In the genomic region with DNA sequence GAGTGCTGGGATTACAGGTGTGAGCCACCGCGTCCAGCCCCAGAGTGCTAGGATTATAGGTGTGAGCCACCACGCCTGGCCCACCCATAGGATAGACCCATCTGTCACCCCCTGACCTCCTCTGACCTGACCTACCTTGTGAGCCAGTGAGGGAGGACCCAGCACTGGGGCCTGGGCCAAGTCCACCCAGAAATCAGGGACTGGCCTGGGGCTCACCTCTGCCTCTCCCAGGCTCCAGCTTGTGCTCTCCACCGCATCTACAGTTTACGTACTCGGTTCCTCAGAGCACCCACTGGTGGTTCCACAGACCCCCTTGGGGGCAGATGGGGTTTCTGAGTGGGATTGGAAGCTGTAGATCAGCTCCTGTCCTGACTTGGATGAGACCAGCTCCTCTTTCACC, we compare ENCODE assay signal across 21 cellular contexts. TPM values are rescaled to one million over a fixed set of nuclear protein-coding genes. Genes with fewer than 3 reads are reported as not detected.
DNase-seq lines count a peak whose midpoint lies in the region; ATAC-seq and TF ChIP-seq lines count a peak whose summit lies in the region.
"Had no signal": no experiment of that assay in that cellular context is flagged by ENCODE, and none has a peak within 500 bp of the region (broad histone marks: within the 10 kb centered on the region; RNA-seq: fewer than 3 reads in every experiment).

No MANE protein-coding gene starts in this region.

- H4K5ac ChIP-seq in mesendoderm (ENCODE audit: low read length): no peak overlapping the region

- H3K4me1 ChIP-seq in cardiac muscle cell (ENCODE audit: low read depth) (peaks cover 5% of the 10 kb centered on the region), mesendoderm (ENCODE audit: control insufficient read depth, low read depth, low read length) (peaks cover 8% of the 10 kb centered on the region)

- H3K9me3 ChIP-seq in cardiac muscle cell (ENCODE audit: low read depth) (no peaks in the 10 kb centered on the region), WERI-Rb-1 (ENCODE audit: severe bottlenecking) (no peaks in the 10 kb centered on the region)
- H3K9me3 ChIP-seq: BLaER1 had no signal

- H3K4me3 Mint-ChIP-seq in neural crest cell: peak overlapping the region; percentile 84
- H3K4me3 Mint-ChIP-seq: CD4-positive, alpha-beta memory T cell had no signal

- H3K36me3 Mint-ChIP-seq in neural crest cell (ENCODE audit: low read depth): peaks cover 23% of the 10 kb centered on the region
- H3K36me3 Mint-ChIP-seq: CD4-positive, alpha-beta memory T cell had no signal

- H3K4me3 ChIP-seq in cardiac muscle cell (no peak overlapping the region), WERI-Rb-1 (ENCODE audit: low read depth, low read length) (no peak overlapping the region), mesendoderm (ENCODE audit: low read length) (no peak overlapping the region)
- H3K4me3 ChIP-seq: BLaER1, GM23248 had no signal

- TF ChIP-seq CTCF in cardiac muscle cell (IDR thresholded peaks at IDR 0.05; ENCODE audit: low read depth, low read length): no peak
- TF ChIP-seq CTCF in WERI-Rb-1 (IDR thresholded peaks at IDR 0.05; ENCODE audit: low read depth, low read length): no peak
- no peak for TF ChIP-seq CTCF in neural crest cell (conservative IDR thresholded peaks at IDR 0.05)

- H3K27me3 ChIP-seq in cardiac muscle cell (no peaks in the 10 kb centered on the region), WERI-Rb-1 (ENCODE audit: insufficient read depth, low read depth, severe bottlenecking) (no peaks in the 10 kb centered on the region), mesendoderm (ENCODE audit: insufficient read depth, low read length, poor library complexity) (no peaks in the 10 kb centered on the region)
- H3K27me3 ChIP-seq: BLaER1 had no signal

- WGBS in mesendoderm (ENCODE audit: extremely low coverage, insufficient coverage, low lambda C conversion rate): no CpG with 5 or more reads among the region's 6 CpGs

- H3K79me1 ChIP-seq in mesendoderm (ENCODE audit: low read length): peaks cover 21% of the 10 kb centered on the region

- H3K4me2 ChIP-seq in mesendoderm (ENCODE audit: low read length): no peak overlapping the region
- H3K4me2 ChIP-seq: BLaER1 had no signal

- H3K4ac ChIP-seq in mesendoderm (ENCODE audit: low read depth, low read length): no peak overlapping the region

- H3K18ac ChIP-seq in mesendoderm (ENCODE audit: low read length): no peak overlapping the region

- peaks cover 31% of the 10 kb centered on the region for H3K4me1 Mint-ChIP-seq in neural crest cell

- no peak for DNase-seq in cardiac muscle cell (ENCODE audit: low read depth in 1 of 2, low spot score in 1 of 2)
- no peak for DNase-seq in Right ventricle myocardium superior
- DNase-seq in WERI-Rb-1: no peak
- no peak for DNase-seq in neural crest cell (ENCODE audit: low read depth, low spot score)
- DNase-seq in DMS 273 (lab: John Stamatoyannopoulos, UW; ENCODE audit: unreplicated experiment): no peak
- DNase-seq in mesendoderm: no peak
- DNase-seq in stimulated activated CD4-positive, alpha-beta T cell treated with anti-CD3 and anti-CD28 coated beads, Interleukin-4, amount 100 ng/mL, for 24 hours: no peak
- DNase-seq: Calu3; CD4-positive, alpha-beta memory T cell; GM23248; NCI-H1048; NCI-H146; NCI-H2029 treated with DMSO at 0.1 percent for 48 hours; NCI-H2171; NCI-H526; PC-3; RPMI8226 had no signal

- peaks cover 11% of the 10 kb centered on the region for H3K27me3 Mint-ChIP-seq in neural crest cell (ENCODE audit: low read depth)
- H3K27me3 Mint-ChIP-seq: CD4-positive, alpha-beta memory T cell had no signal

- H3K79me2 ChIP-seq in mesendoderm (ENCODE audit: control insufficient read depth, insufficient read depth, low read length): peaks cover 14% of the 10 kb centered on the region

- H2BK120ac ChIP-seq in mesendoderm (ENCODE audit: low read depth, low read length): no peak overlapping the region

- H2BK5ac ChIP-seq in mesendoderm (ENCODE audit: low read length): no peak overlapping the region

- ATAC-seq in Right ventricle myocardium superior (ENCODE audit: poor library complexity): no peak
- ATAC-seq in GM21576 (IDR thresholded peaks at IDR 0.05; ENCODE audit: unreplicated experiment): no peak
- ATAC-seq: PC-3 had no signal

- no peak overlapping the region for H4K8ac ChIP-seq in mesendoderm (ENCODE audit: low read depth, low read length)

- no peak overlapping the region for H2BK15ac ChIP-seq in mesendoderm (replicated peaks; ENCODE audit: low read depth)

- peak overlapping the region; percentile 22 for H3K27ac ChIP-seq in cardiac muscle cell
- H3K27ac ChIP-seq in WERI-Rb-1: peak overlapping the region; percentile 45
- no peak overlapping the region for H3K27ac ChIP-seq in mesendoderm (ENCODE audit: low read depth, low read length)
- H3K27ac ChIP-seq: BLaER1, GM23248 had no signal

- H3K36me3 ChIP-seq in cardiac muscle cell (peaks cover 9% of the 10 kb centered on the region), WERI-Rb-1 (peaks cover 73% of the 10 kb centered on the region), mesendoderm (ENCODE audit: control insufficient read depth, insufficient read depth, low read length) (peaks cover 24% of the 10 kb centered on the region)

- H3K27ac Mint-ChIP-seq in neural crest cell (ENCODE audit: unreplicated experiment): peak overlapping the region; percentile 68

- H3K56ac ChIP-seq in mesendoderm (ENCODE audit: low read length): no peak overlapping the region

- intact Hi-C loops in Right ventricle myocardium superior (cut with DNase I): no loop called here

- no peak overlapping the region for H3K9ac ChIP-seq in mesendoderm (ENCODE audit: low read length)
- H3K9ac ChIP-seq: BLaER1, GM23248 had no signal

- no peaks in the 10 kb centered on the region for H3K9me3 Mint-ChIP-seq in neural crest cell
- H3K9me3 Mint-ChIP-seq: CD4-positive, alpha-beta memory T cell had no signal

- H2AK5ac ChIP-seq in mesendoderm (ENCODE audit: low read length): no peak overlapping the region

- no peak overlapping the region for H3K23ac ChIP-seq in mesendoderm (ENCODE audit: low read length)

RNA-seq across cellular contexts. Expression of a gene that starts 6.4 kb away (rescaled TPM):
- total RNA-seq in cardiac muscle cell: 30.2 and 36.8 TPM in 2 replicates
- 32.6 and 50.2 TPM in 2 replicates for polyA plus RNA-seq in cardiac muscle cell
- 16.3 TPM for total RNA-seq in Right ventricle myocardium superior
- 38.7 and 39.5 TPM in 2 replicates for total RNA-seq in neural crest cell
- polyA plus RNA-seq in mesendoderm (2013, experiment 1 of 2): 28.3 TPM
- polyA plus RNA-seq in mesendoderm (2013, experiment 2 of 2): 29.0 TPM
- total RNA-seq: A172, GM23248 had no signal
- polyA plus RNA-seq: GM23248 had no signal

RNA-seq across cellular contexts. Expression of a gene that starts 17.7 kb away (rescaled TPM):
- total RNA-seq in cardiac muscle cell (138 and 194 TPM in 2 replicates), Right ventricle myocardium superior (51.3 TPM), neural crest cell (43.3 and 43.8 TPM in 2 replicates)
- 129 and 174 TPM in 2 replicates for polyA plus RNA-seq in cardiac muscle cell
- 10.0 TPM for polyA plus RNA-seq in mesendoderm (2013, experiment 1 of 2)
- polyA plus RNA-seq in mesendoderm (2013, experiment 2 of 2): 10.3 TPM

RNA-seq across cellular contexts. Expression of a gene that starts 20.3 kb away (rescaled TPM):
- 29.3 and 33.2 TPM in 2 replicates for total RNA-seq in cardiac muscle cell
- polyA plus RNA-seq in cardiac muscle cell: 33.8 and 37.3 TPM in 2 replicates
- 15.1 TPM for total RNA-seq in Right ventricle myocardium superior
- total RNA-seq in neural crest cell: 40.2 and 49.0 TPM in 2 replicates
- polyA plus RNA-seq in mesendoderm (2013, experiment 1 of 2): 45.3 TPM
- 44.6 TPM for polyA plus RNA-seq in mesendoderm (2013, experiment 2 of 2)

RNA-seq across cellular contexts. Expression of a gene that starts 28.9 kb away (rescaled TPM):
- total RNA-seq in cardiac muscle cell (4.9 and 9.4 TPM in 2 replicates), Right ventricle myocardium superior (1.0 TPM), neural crest cell (3.7 and 4.3 TPM in 2 replicates)
- 1.9 and 4.8 TPM in 2 replicates for polyA plus RNA-seq in cardiac muscle cell
- polyA plus RNA-seq in mesendoderm (2013, experiment 1 of 2): 2.2 TPM
- 1.8 TPM for polyA plus RNA-seq in mesendoderm (2013, experiment 2 of 2)

RNA-seq across cellular contexts. Expression of a gene that starts 48.3 kb away (rescaled TPM):
- total RNA-seq in cardiac muscle cell (7.9 and 11.4 TPM in 2 replicates), Right ventricle myocardium superior (15.7 TPM), neural crest cell (4.2 and 4.8 TPM in 2 replicates)
- 20.2 and 31.2 TPM in 2 replicates for polyA plus RNA-seq in cardiac muscle cell
- polyA plus RNA-seq in mesendoderm (2013, experiment 1 of 2): 3.0 TPM
- 3.4 TPM for polyA plus RNA-seq in mesendoderm (2013, experiment 2 of 2)
- total RNA-seq: A172, Calu3, M059J, PC-3 had no signal
